Comparison of ENCODE assay signal across 9 cellular contexts in the genomic region with DNA sequence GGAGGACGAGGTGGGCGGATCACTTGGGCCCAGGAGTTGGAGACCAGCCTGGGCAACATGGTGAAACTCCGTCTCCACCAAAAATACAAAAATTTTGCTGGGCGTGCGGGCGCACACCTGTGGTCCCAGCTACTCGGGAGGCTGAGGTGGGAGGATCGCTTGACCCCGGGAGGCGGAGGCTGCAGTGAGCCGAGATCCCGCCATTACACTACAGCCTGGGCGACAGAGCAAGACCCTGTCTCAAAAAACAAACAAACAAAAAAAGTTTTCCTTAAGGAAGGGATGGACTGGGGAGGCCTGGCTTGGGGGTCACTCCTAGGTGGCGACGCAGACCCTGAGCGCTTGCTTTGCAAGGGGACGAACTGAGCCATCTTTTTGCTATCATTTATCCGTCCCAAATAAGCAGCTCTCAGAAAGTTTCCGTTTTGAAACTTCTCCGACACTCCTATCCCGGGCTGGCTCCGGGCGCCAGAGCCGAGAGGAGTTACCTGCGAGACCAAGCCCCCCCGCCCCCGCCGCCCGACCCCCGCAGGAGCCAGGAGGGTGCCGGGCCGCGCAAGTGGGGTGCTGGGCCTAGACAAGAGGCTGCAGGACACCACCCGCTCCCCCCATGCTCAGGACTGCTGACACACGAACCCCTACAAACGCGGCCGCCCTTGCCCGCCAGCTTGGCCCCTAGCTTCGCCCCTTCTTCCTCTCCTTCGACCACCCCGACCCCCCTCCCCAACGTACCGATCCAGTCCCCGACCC. TPM values are rescaled to one million over a fixed set of nuclear protein-coding genes. Genes with fewer than 3 reads are reported as not detected.
A peak's percentile ranks its signal among the peaks of the same experiment; 100 is the strongest.
DNase-seq lines count a peak whose midpoint lies in the region; ATAC-seq and TF ChIP-seq lines count a peak whose summit lies in the region.
"Had no signal": no experiment of that assay in that cellular context is flagged by ENCODE, and none has a peak within 500 bp of the region (broad histone marks: within the 10 kb centered on the region; RNA-seq: fewer than 3 reads in every experiment).

No MANE protein-coding gene starts in this region.

- no peaks in the 10 kb centered on the region for H3K36me3 ChIP-seq in ectodermal cell (ENCODE audit: control insufficient read depth, insufficient read depth, low read length)
- H3K36me3 ChIP-seq in tibial artery: no peaks in the 10 kb centered on the region

- H3K4me3 ChIP-seq in ectodermal cell (ENCODE audit: insufficient read depth, low read depth, low read length): peak overlapping the region; percentile 49
- peak overlapping the region; percentile 85 to 96 for H3K4me3 ChIP-seq in tibial artery

- no peaks in the 10 kb centered on the region for H3K9me3 Mint-ChIP-seq in activated CD4-positive, alpha-beta T cell treated with anti-CD3 and anti-CD28 coated beads for 36 hours (ENCODE audit: low read depth)
- H3K9me3 Mint-ChIP-seq in mesothelial cell of epicardium: peaks cover 5% of the 10 kb centered on the region

- H3K36me3 Mint-ChIP-seq in activated CD4-positive, alpha-beta T cell treated with anti-CD3 and anti-CD28 coated beads for 36 hours (ENCODE audit: low read depth): no peaks in the 10 kb centered on the region
- H3K36me3 Mint-ChIP-seq in mesothelial cell of epicardium: no peaks in the 10 kb centered on the region

- H3K27me3 Mint-ChIP-seq in activated CD4-positive, alpha-beta T cell treated with anti-CD3 and anti-CD28 coated beads for 36 hours: peaks cover 46% of the 10 kb centered on the region
- no peaks in the 10 kb centered on the region for H3K27me3 Mint-ChIP-seq in mesothelial cell of epicardium (ENCODE audit: low read depth)

- H3K4me3 Mint-ChIP-seq in activated CD4-positive, alpha-beta T cell treated with anti-CD3 and anti-CD28 coated beads for 36 hours: peak overlapping the region; percentile 59
- H3K4me3 Mint-ChIP-seq in mesothelial cell of epicardium: peak overlapping the region; percentile 90

- POLR2A ChIA-PET in activated CD4-positive, alpha-beta T cell treated with anti-CD3 and anti-CD28 coated beads for 36 hours (lab: Charles Lee): no interaction called here

- CTCF ChIA-PET in activated CD4-positive, alpha-beta T cell treated with anti-CD3 and anti-CD28 coated beads for 36 hours (lab: Charles Lee): no interaction called here

- H3K27ac Mint-ChIP-seq in activated CD4-positive, alpha-beta T cell treated with anti-CD3 and anti-CD28 coated beads for 36 hours: no peak overlapping the region
- H3K27ac Mint-ChIP-seq in mesothelial cell of epicardium: no peak overlapping the region

- H3K27ac ChIP-seq in ectodermal cell (ENCODE audit: insufficient read depth, low read depth, low read length, poor library complexity, severe bottlenecking): no peak overlapping the region
- peak overlapping the region; percentile 85 to 90 for H3K27ac ChIP-seq in tibial artery

- no peaks in the 10 kb centered on the region for H3K4me1 Mint-ChIP-seq in activated CD4-positive, alpha-beta T cell treated with anti-CD3 and anti-CD28 coated beads for 36 hours
- peaks cover 14% of the 10 kb centered on the region for H3K4me1 Mint-ChIP-seq in mesothelial cell of epicardium

- ATAC-seq in activated CD4-positive, alpha-beta T cell treated with anti-CD3 and anti-CD28 coated beads for 36 hours: no peak
- ATAC-seq in GM21367 (IDR thresholded peaks at IDR 0.05; ENCODE audit: unreplicated experiment): no peak
- ATAC-seq in GM21381 (IDR thresholded peaks at IDR 0.05; ENCODE audit: unreplicated experiment): no peak

- intact Hi-C loops in activated CD4-positive, alpha-beta T cell treated with anti-CD3 and anti-CD28 coated beads for 36 hours (cut with DNase I, micrococcal nuclease): no loop called here
- intact Hi-C loops in tibial artery (cut with DNase I; ENCODE audit: low total_unique reads): no loop called here

- H3K4me1 ChIP-seq in ectodermal cell (ENCODE audit: control insufficient read depth, insufficient read depth, low read length): no peaks in the 10 kb centered on the region
- peaks cover 0 to 50% (median 29%) of the 10 kb centered on the region in 4 donors for H3K4me1 ChIP-seq in tibial artery

- H3K9me3 ChIP-seq in ectodermal cell (ENCODE audit: control insufficient read depth, low read length) (no peaks in the 10 kb centered on the region), tibial artery (no peaks in the 10 kb centered on the region)

- TF ChIP-seq CTCF in mesothelial cell of epicardium (IDR thresholded peaks at IDR 0.05; ENCODE audit: unreplicated experiment): no peak
- TF ChIP-seq CTCF in tibial artery (IDR thresholded peaks at IDR 0.05): no peak

- peak; percentile 11 for DNase-seq in activated CD4-positive, alpha-beta T cell treated with anti-CD3 and anti-CD28 coated beads for 36 hours
- no peak for DNase-seq in activated CD4-positive, alpha-beta T cell treated with anti-CD3 and anti-CD28 coated beads for 48 hours
- DNase-seq in mesothelial cell of epicardium (ENCODE audit: low spot score in 2 of 2, unreplicated experiment in 2 of 2): no peak
- DNase-seq in tibial artery: peak in 1 of 2 donors; percentile 30
- no peak for DNase-seq in occipital lobe (lab: John Stamatoyannopoulos, UW)
- DNase-seq: Karpas-422 had no signal

- 39 to 41% methylated on average over 45 of the region's 45 CpGs for WGBS in ectodermal cell, 2 experiments

- peaks cover 46% of the 10 kb centered on the region for H3K27me3 ChIP-seq in ectodermal cell (ENCODE audit: control insufficient read depth, insufficient read depth, low read length, poor library complexity, severe bottlenecking)
- no peaks in the 10 kb centered on the region for H3K27me3 ChIP-seq in tibial artery

RNA-seq across cellular contexts. Expression of a gene that starts 0.7 kb away (rescaled TPM):
- under 1 TPM in 1 of 2 experiments, not detected in 1; 0.02 TPM for total RNA-seq in activated CD4-positive, alpha-beta T cell treated with anti-CD3 and anti-CD28 coated beads for 36 hours
- 0.37 TPM for polyA plus RNA-seq in ectodermal cell (2013, experiment 1 of 4)
- 0.60 TPM for polyA plus RNA-seq in ectodermal cell (2013, experiment 2 of 4)
- polyA plus RNA-seq in ectodermal cell (2013, experiment 3 of 4): 0.53 TPM
- polyA plus RNA-seq in ectodermal cell (2013, experiment 4 of 4): 0.65 TPM
- total RNA-seq in mesothelial cell of epicardium: 14.4 to 15.0 TPM (median 14.8 TPM) in 3 replicates
- 1.7 TPM for total RNA-seq in occipital lobe
